In genomic region chr7:19011212-19011611, GRCh38 we compare ENCODE assay signal across 18 cellular contexts.
"Had no signal": no experiment of that assay in that cellular context is flagged by ENCODE, and none has a peak within 500 bp of the region (broad histone marks: within the 10 kb centered on the region; RNA-seq: fewer than 3 reads in every experiment).

No MANE protein-coding gene starts in this region.

- H3K9me3 Mint-ChIP-seq: stimulated activated memory B cell treated with anti-CD40 and anti-IgM and Interleukin-4, amounts not matched to agents 10 μg/mL and 1 μg/mL and 100 μg/mL, for 72 hours had no signal

- ATAC-seq: activated CD8-positive, alpha-beta memory T cell treated with anti-CD3 and anti-CD28 coated beads, Interleukin-2, amount 10 ng/mL, durations not matched to agents 7 days and 5 days; left cardiac atrium; stimulated activated memory B cell treated with anti-CD40 and anti-IgM and Interleukin-4, amounts not matched to agents 10 μg/mL and 1 μg/mL and 100 μg/mL, for 72 hours had no signal

- DNase-seq: activated CD4-positive, alpha-beta memory T cell treated with anti-CD3 and anti-CD28 coated beads for 36 hours; activated CD8-positive, alpha-beta memory T cell treated with anti-CD3 and anti-CD28 coated beads, Interleukin-2, amount 10 ng/mL, durations not matched to agents 7 days and 5 days; activated naive CD4-positive, alpha-beta T cell treated with anti-CD3 and anti-CD28 coated beads for 36 hours; activated T-cell treated with anti-CD3 and anti-CD28 coated beads, Interleukin-2, amount 50 U/mL, for 1 hour; central memory CD4-positive, alpha-beta T cell; foreskin fibroblast; immature natural killer cell; left cardiac atrium; naive B cell; stimulated activated CD4-positive, alpha-beta T cell treated with anti-CD3 and anti-CD28 coated beads, Interleukin-12 subunit alpha, Interleukin-12 subunit beta, amount 100 ng/mL, for 4 hours; thyroid gland had no signal

- H3K27me3 Mint-ChIP-seq: activated CD4-positive, alpha-beta memory T cell treated with anti-CD3 and anti-CD28 coated beads for 36 hours; activated CD8-positive, alpha-beta memory T cell treated with anti-CD3 and anti-CD28 coated beads, Interleukin-2, amount 10 ng/mL, durations not matched to agents 7 days and 5 days had no signal

- H3K79me2 ChIP-seq: parathyroid adenoma had no signal

- H3K4me3 Mint-ChIP-seq: activated CD4-positive, alpha-beta memory T cell treated with anti-CD3 and anti-CD28 coated beads for 36 hours; activated CD8-positive, alpha-beta memory T cell treated with anti-CD3 and anti-CD28 coated beads, Interleukin-2, amount 10 ng/mL, durations not matched to agents 7 days and 5 days; activated naive CD4-positive, alpha-beta T cell treated with anti-CD3 and anti-CD28 coated beads for 36 hours; immature natural killer cell; naive B cell; stimulated activated memory B cell treated with anti-CD40 and anti-IgM and Interleukin-4, amounts not matched to agents 10 μg/mL and 1 μg/mL and 100 μg/mL, for 72 hours had no signal

- H3K4me3 ChIP-seq: coronary artery, esophagus muscularis mucosa, lung, thyroid gland had no signal

- H3K27ac Mint-ChIP-seq: activated CD4-positive, alpha-beta memory T cell treated with anti-CD3 and anti-CD28 coated beads for 36 hours; activated CD8-positive, alpha-beta memory T cell treated with anti-CD3 and anti-CD28 coated beads, Interleukin-2, amount 10 ng/mL, durations not matched to agents 7 days and 5 days; activated naive CD4-positive, alpha-beta T cell treated with anti-CD3 and anti-CD28 coated beads for 36 hours; activated T-helper 2 cell treated with anti-CD3 and anti-CD28 coated beads, Interferon-gamma antibody, Interleukin-2, Interleukin-4, amounts not matched to agents 10 μg/mL and 5 μg/mL and 100 μg/mL, durations not matched to agents 14 hours and 24 hours and 36 hours; immature natural killer cell; naive B cell; stimulated activated memory B cell treated with anti-CD40 and anti-IgM and Interleukin-4, amounts not matched to agents 10 μg/mL and 1 μg/mL and 100 μg/mL, for 72 hours had no signal

- H3K27ac ChIP-seq: coronary artery, esophagus muscularis mucosa, parathyroid adenoma, thyroid gland, VCaP had no signal

- H3K36me3 Mint-ChIP-seq: activated CD4-positive, alpha-beta memory T cell treated with anti-CD3 and anti-CD28 coated beads for 36 hours; activated CD8-positive, alpha-beta memory T cell treated with anti-CD3 and anti-CD28 coated beads, Interleukin-2, amount 10 ng/mL, durations not matched to agents 7 days and 5 days; immature natural killer cell; naive B cell had no signal

- H3K4me1 Mint-ChIP-seq: activated CD8-positive, alpha-beta memory T cell treated with anti-CD3 and anti-CD28 coated beads, Interleukin-2, amount 10 ng/mL, durations not matched to agents 7 days and 5 days; immature natural killer cell; naive B cell; stimulated activated memory B cell treated with anti-CD40 and anti-IgM and Interleukin-4, amounts not matched to agents 10 μg/mL and 1 μg/mL and 100 μg/mL, for 72 hours had no signal

- H3K4me1 ChIP-seq: esophagus muscularis mucosa, parathyroid adenoma, thyroid gland had no signal

- H3K36me3 ChIP-seq: esophagus muscularis mucosa, thyroid gland had no signal

- H2AFZ ChIP-seq: parathyroid adenoma had no signal

- H3K9me3 ChIP-seq: thyroid gland had no signal

- H3K27me3 ChIP-seq: esophagus muscularis mucosa, thyroid gland had no signal

- H3K9ac ChIP-seq: parathyroid adenoma had no signal
